ENCODE assay signal across 7 cellular contexts in the genomic region with DNA sequence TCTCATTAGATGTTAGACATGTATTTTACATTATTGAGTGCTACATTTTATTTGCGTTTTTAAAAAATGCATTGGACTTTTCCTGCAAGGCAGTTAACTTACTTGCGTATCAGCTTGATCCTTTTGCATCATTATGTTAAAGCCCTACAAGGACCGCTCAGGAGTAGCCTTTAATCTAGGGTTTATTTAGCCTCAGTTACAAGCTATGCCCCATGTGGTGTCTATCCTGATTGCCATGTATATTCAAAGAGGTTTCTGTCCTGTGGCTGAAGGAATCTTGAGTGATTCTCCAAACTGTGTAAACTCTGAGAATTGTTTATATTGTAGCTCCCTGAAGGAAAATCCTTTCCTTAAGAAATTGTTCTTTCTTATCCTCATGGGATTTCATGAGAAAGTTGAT.
"Had no signal": no experiment of that assay in that cellular context is flagged by ENCODE, and none has a peak within 500 bp of the region (broad histone marks: within the 10 kb centered on the region; RNA-seq: fewer than 3 reads in every experiment).

No MANE protein-coding gene starts in this region.

- DNase-seq: GM23248, H9, HCEC 1CT, KBM-7 had no signal

- H3K4me3 Mint-ChIP-seq: H9, IgD-negative memory B cell had no signal

- H3K36me3 Mint-ChIP-seq: IgD-negative memory B cell had no signal

- H3K27ac Mint-ChIP-seq: H9, IgD-negative memory B cell had no signal

- H3K27me3 Mint-ChIP-seq: IgD-negative memory B cell had no signal

- H2AFZ ChIP-seq: GM23248 had no signal

- H3K9ac ChIP-seq: GM23248 had no signal

- ATAC-seq: HepG2 had no signal

- H3K27ac ChIP-seq: GM23248, HL-60 had no signal

- H3K4me1 Mint-ChIP-seq: IgD-negative memory B cell had no signal

- H3K4me3 ChIP-seq: GM23248 had no signal
